In the genomic region with DNA sequence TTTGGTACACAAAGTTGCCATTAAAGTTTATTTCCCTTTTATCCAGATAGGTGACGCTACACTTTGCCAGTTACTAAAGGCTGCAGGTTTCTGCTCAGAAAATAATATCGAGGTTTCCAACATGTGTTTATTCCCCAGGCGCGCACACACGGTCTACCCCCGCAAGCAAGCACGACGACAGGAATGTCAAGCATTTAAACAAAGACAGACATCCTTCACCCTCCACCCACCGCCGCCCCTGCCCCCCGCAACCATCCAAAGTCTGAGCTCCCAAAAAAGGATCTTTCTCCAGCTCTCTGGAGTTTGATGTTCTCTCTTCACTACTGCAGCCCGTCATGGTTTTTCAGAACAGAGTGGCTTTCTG, we compare ENCODE assay signal across 9 cellular contexts. TPM values are rescaled to one million over a fixed set of nuclear protein-coding genes. Genes with fewer than 3 reads are reported as not detected.
DNase-seq lines count a peak whose midpoint lies in the region; ATAC-seq, FAIRE-seq and TF ChIP-seq lines count a peak whose summit lies in the region.
"Had no signal": no experiment of that assay in that cellular context is flagged by ENCODE, and none has a peak within 500 bp of the region (broad histone marks: within the 10 kb centered on the region; RNA-seq: fewer than 3 reads in every experiment).

No MANE protein-coding gene starts in this region.

- H3K9me3 Mint-ChIP-seq in CD8-positive, alpha-beta memory T cell = peaks cover 4 to 26% (median 17%) of the 10 kb centered on the region in 5 donors
- H3K9me3 Mint-ChIP-seq in neural crest cell = no peaks in the 10 kb centered on the region

- H4K20me1 ChIP-seq in H1 (replicated peaks in 1 of 2; ENCODE audit: control insufficient read depth in 1 of 2, insufficient read depth in 2 of 2, low read length in 2 of 2) = peaks cover 0 to 18% of the 10 kb centered on the region in 2 experiments

- DNase-seq in CD8-positive, alpha-beta memory T cell = no peak
- DNase-seq in MG63 = no peak
- no peak for DNase-seq in H1 (ENCODE audit: low read depth in 1 of 2, low spot score in 2 of 2)
- DNase-seq in neural crest cell (ENCODE audit: low read depth, low spot score) = peak; percentile 8
- DNase-seq in NAMALWA (ENCODE audit: low spot score) = no peak
- DNase-seq in NK-92 (lab: John Stamatoyannopoulos, UW; ENCODE audit: unreplicated experiment) = no peak
- no peak for DNase-seq in NCI-H524 (lab: John Stamatoyannopoulos, UW)

- no peak overlapping the region for H3K4ac ChIP-seq in H1 (replicated peaks; ENCODE audit: insufficient read length, low read depth, low read length)

- no peaks in the 10 kb centered on the region for H3K36me3 ChIP-seq in CD8-positive, alpha-beta memory T cell (ENCODE audit: insufficient read depth, low read length)
- H3K36me3 ChIP-seq in MG63 (no peaks in the 10 kb centered on the region), H1 (ENCODE audit: control insufficient read depth in 2 of 4, insufficient read depth in 4 of 4, low read length in 3 of 4) (no peaks in the 10 kb centered on the region)

- no peak overlapping the region for H2BK120ac ChIP-seq in H1 (replicated peaks; ENCODE audit: low read depth, low read length)

- H3K9me3 ChIP-seq in CD8-positive, alpha-beta memory T cell (ENCODE audit: low read length) = no peaks in the 10 kb centered on the region
- H3K9me3 ChIP-seq in MG63 (no peaks in the 10 kb centered on the region), H1 (ENCODE audit: insufficient read depth in 2 of 2, low read depth in 1 of 2, low read length in 1 of 2) (no peaks in the 10 kb centered on the region; a peak in 1 of 4 replicates)

- POLR2A ChIA-PET in CD8-positive, alpha-beta memory T cell (lab: Charles Lee) = no interaction called here
- POLR2A ChIA-PET in H1 (lab: Charles Lee; ENCODE audit: partially characterized antibody) = interaction anchor here (0.6 kb wide), 1 partner anchor 856 kb away, joined by 4 read pairs; no protein-coding TSS in a partner anchor

- peak overlapping the region; percentile 87; the same call in 1 of the 2 replicates for H2AFZ ChIP-seq in H1 (ENCODE audit: low read length)

- no peak overlapping the region for H2BK5ac ChIP-seq in H1 (ENCODE audit: low read depth, low read length)

- FAIRE-seq in H1 (lab: Jason Lieb, UNC) = no peak
- FAIRE-seq: islet of Langerhans had no signal

- H2BK20ac ChIP-seq in H1 (ENCODE audit: low read length) = no peak overlapping the region

- H3K79me2 ChIP-seq in H1 (ENCODE audit: control insufficient read depth in 1 of 2, insufficient read depth in 2 of 2, low read length in 2 of 2) = no peaks in the 10 kb centered on the region

- H3K79me1 ChIP-seq in H1 (ENCODE audit: low read depth, low read length) = peaks cover 2% of the 10 kb centered on the region; the same call in 1 of the 2 replicates

- no peak overlapping the region for H4K8ac ChIP-seq in H1 (ENCODE audit: extremely low read depth, insufficient read depth, low read length)

- peaks cover 53% of the 10 kb centered on the region for H3K23me2 ChIP-seq in H1 (ENCODE audit: low read depth, low read length)

- H3K4me3 ChIP-seq in CD8-positive, alpha-beta memory T cell (ENCODE audit: low read length) = no peak overlapping the region
- H3K4me3 ChIP-seq in MG63 (peak overlapping the region; percentile 47), H1 (ENCODE audit: extremely low read depth in 1 of 4, insufficient read depth in 2 of 4, low read depth in 3 of 4, low read length in 4 of 4) (peak overlapping the region; percentile 65 to 86 (median 84))

- TF ChIP-seq CTCF in H1 (IDR thresholded peaks at IDR 0.05; ENCODE audit: control extremely low read depth in 1 of 3, insufficient read depth in 1 of 3, low read depth in 1 of 3, low read length in 3 of 3) (no peak), neural crest cell (conservative IDR thresholded peaks at IDR 0.05) (no peak)

- H3K27ac ChIP-seq in CD8-positive, alpha-beta memory T cell (ENCODE audit: low read depth, low read length) = no peak overlapping the region
- no peak overlapping the region for H3K27ac ChIP-seq in H1 (ENCODE audit: low read depth, low read length)

- no peak overlapping the region for H2BK15ac ChIP-seq in H1 (ENCODE audit: low read length)

- ATAC-seq in GM18498 (IDR thresholded peaks at IDR 0.05; ENCODE audit: unreplicated experiment) = no peak

- H3K4me1 ChIP-seq in CD8-positive, alpha-beta memory T cell (ENCODE audit: insufficient read depth, low read length) = no peaks in the 10 kb centered on the region
- peaks cover 0 to 20% (median 12%) of the 10 kb centered on the region in 4 experiments; a peak in 6 of 7 replicates for H3K4me1 ChIP-seq in H1 (replicated peaks in 1 of 4; ENCODE audit: control insufficient read depth in 3 of 4, insufficient read depth in 4 of 4, low read length in 3 of 4)

- H3K4me3 Mint-ChIP-seq in CD8-positive, alpha-beta memory T cell = peak overlapping the region in 6 of 7 donors; percentile 23 to 88 (median 58)
- peak overlapping the region; percentile 92 for H3K4me3 Mint-ChIP-seq in neural crest cell

- no peak for TF ChIP-seq RAD21 in H1 (IDR thresholded peaks at IDR 0.05 in 1 of 2, conservative IDR thresholded peaks at IDR 0.05 in 1 of 2; ENCODE audit: low read depth in 2 of 2, low read length in 2 of 2)

- WGBS in H1 (ENCODE audit: extremely low coverage in 1 of 2, insufficient coverage in 1 of 2, insufficient read length in 1 of 2, insufficient replicate concordance in 2 of 2, low coverage in 1 of 2, low lambda C conversion rate in 2 of 2, missing lambda C conversion rate in 1 of 2), 2 experiments = 1% methylated on average over 12 of the region's 12 CpGs; no CpG with 5 or more reads in 1 of the 2 experiments

- H3K9ac ChIP-seq in H1 (replicated peaks in 1 of 4; ENCODE audit: extremely low read depth in 1 of 4, low read depth in 3 of 4, low read length in 3 of 4) = no peak overlapping the region

- no peak overlapping the region for H4K91ac ChIP-seq in H1 (replicated peaks; ENCODE audit: insufficient read length, low read length)

- H3K36me3 Mint-ChIP-seq in CD8-positive, alpha-beta memory T cell = no peaks in the 10 kb centered on the region
- H3K36me3 Mint-ChIP-seq in neural crest cell (ENCODE audit: low read depth) = peaks cover 3% of the 10 kb centered on the region

- no peak overlapping the region for H4K5ac ChIP-seq in H1 (ENCODE audit: insufficient read length, low read depth, low read length)

- no peak overlapping the region for H3K14ac ChIP-seq in H1 (ENCODE audit: insufficient read length)

- no peak overlapping the region for H3K27ac Mint-ChIP-seq in CD8-positive, alpha-beta memory T cell
- peak overlapping the region; percentile 72 for H3K27ac Mint-ChIP-seq in neural crest cell (ENCODE audit: unreplicated experiment)

- peak overlapping the region; percentile 89 to 100 for H3K4me2 ChIP-seq in H1 (ENCODE audit: insufficient read depth in 1 of 2, low read depth in 2 of 2, low read length in 2 of 2)

- H2BK12ac ChIP-seq in H1 (ENCODE audit: low read depth, low read length) = 0 out of 2 replicates have a peak overlapping the region, but pooled peaks have one; percentile 27

- no peak for TF ChIP-seq POLR2A in H1 (IDR thresholded peaks at IDR 0.05; ENCODE audit: control extremely low read depth in 1 of 2, low read depth in 2 of 2, low read length in 2 of 2)

- no peak overlapping the region for H3K18ac ChIP-seq in H1 (ENCODE audit: extremely low read depth, low read length)

- CTCF ChIA-PET in CD8-positive, alpha-beta memory T cell (lab: Charles Lee) = no interaction called here
- CTCF ChIA-PET in H1 (lab: Charles Lee; ENCODE audit: partially characterized antibody) = interaction anchor here (0.8 to 1.4 kb wide), 5 partner anchors 39 to 454 kb away, joined by 3 to 5 read pairs (median 3); no protein-coding TSS in a partner anchor

- peaks cover 6% of the 10 kb centered on the region for H3K27me3 ChIP-seq in CD8-positive, alpha-beta memory T cell (ENCODE audit: insufficient read depth, low read length, poor library complexity, severe bottlenecking)
- H3K27me3 ChIP-seq in MG63 (peaks cover 7% of the 10 kb centered on the region; the same call in 1 of the 2 replicates), H1 (replicated peaks in 1 of 4; ENCODE audit: control insufficient read depth in 3 of 4, extremely low read depth in 1 of 4, insufficient read depth in 3 of 4, low read length in 3 of 4) (peaks cover 17 to 46% (median 39%) of the 10 kb centered on the region in 4 experiments)

- H3K23ac ChIP-seq in H1 (ENCODE audit: insufficient read length) = no peak overlapping the region

- peaks cover 19 to 29% (median 21%) of the 10 kb centered on the region in 3 donors for H3K4me1 Mint-ChIP-seq in CD8-positive, alpha-beta memory T cell
- H3K4me1 Mint-ChIP-seq in neural crest cell = peaks cover 47% of the 10 kb centered on the region

- peaks cover 39 to 49% of the 10 kb centered on the region in 2 donors for H3K27me3 Mint-ChIP-seq in CD8-positive, alpha-beta memory T cell
- H3K27me3 Mint-ChIP-seq in neural crest cell (ENCODE audit: low read depth) = peaks cover 56% of the 10 kb centered on the region

- H2AK5ac ChIP-seq in H1 (ENCODE audit: low read depth, low read length) = no peak overlapping the region

- peak overlapping the region; percentile 20 for H3K56ac ChIP-seq in H1 (replicated peaks; ENCODE audit: insufficient read length, low read depth, low read length)

- TF ChIP-seq EP300 in H1 (IDR thresholded peaks at IDR 0.05; ENCODE audit: borderline replicate concordance in 1 of 2, low read depth in 2 of 2, low read length in 2 of 2) = no peak

TF ChIP-seq in H1, 55 proteins besides CTCF, POLR2A, EP300 and RAD21:
- TF ChIP-seq CHD2 (IDR thresholded peaks at IDR 0.05; ENCODE audit: low read length) (no peak), SAP30 (IDR thresholded peaks at IDR 0.05; ENCODE audit: insufficient read depth, insufficient replicate concordance, low read length) (peak; percentile 61), TEAD4 (IDR thresholded peaks at IDR 0.05; ENCODE audit: low read depth, low read length) (peak; percentile 73)

RNA-seq across cellular contexts. Expression of a gene that starts 1.3 kb away (rescaled TPM):
- total RNA-seq in CD8-positive, alpha-beta memory T cell = not detected
- polyA plus RNA-seq in CD8-positive, alpha-beta memory T cell = not detected
- total RNA-seq in MG63 (2014; rRNA removed; shearing (Covaris generic); ENCODE audit: low replicate concordance) = not detected in 2 replicates
- 6.1 and 6.7 TPM in 2 replicates for total RNA-seq in H1 (2021; fragmentation: NEBNext Ultra II Directional; extraction: Animal tissue kit (Norgen Biotek cat#: 25700))
- polyA plus RNA-seq in H1 (2011; rRNA removed) = 3.1 and 4.1 TPM in 2 replicates
- polyA plus RNA-seq in H1 (2011; cell fraction: cytosol; rRNA removed) = 3.4 TPM
- 9.0 TPM for polyA plus RNA-seq in H1 (2011; cell fraction: nucleus; rRNA removed)
- 2.4 to 3.2 TPM (median 3.0 TPM) in 4 replicates for polyA plus RNA-seq in H1 (2012, experiment 1 of 2)
- polyA plus RNA-seq in H1 (2012, experiment 2 of 2) = 0.50 TPM
- 2.4 TPM for polyA plus RNA-seq in H1 (2013, experiment 1 of 2)
- polyA plus RNA-seq in H1 (2013, experiment 2 of 2) = 2.2 TPM
- polyA minus RNA-seq in H1 (2011; rRNA and poly(A)+ RNA removed) = 19.4 and 22.9 TPM in 2 replicates
- 9.8 TPM for polyA minus RNA-seq in H1 (2011; cell fraction: cytosol; rRNA and poly(A)+ RNA removed)
- 48.0 TPM for polyA minus RNA-seq in H1 (2011; cell fraction: nucleus; rRNA and poly(A)+ RNA removed)
- 6.8 and 8.0 TPM in 2 replicates for total RNA-seq in neural crest cell
